25 cellular contexts compared by ENCODE assay signal in the genomic region with DNA sequence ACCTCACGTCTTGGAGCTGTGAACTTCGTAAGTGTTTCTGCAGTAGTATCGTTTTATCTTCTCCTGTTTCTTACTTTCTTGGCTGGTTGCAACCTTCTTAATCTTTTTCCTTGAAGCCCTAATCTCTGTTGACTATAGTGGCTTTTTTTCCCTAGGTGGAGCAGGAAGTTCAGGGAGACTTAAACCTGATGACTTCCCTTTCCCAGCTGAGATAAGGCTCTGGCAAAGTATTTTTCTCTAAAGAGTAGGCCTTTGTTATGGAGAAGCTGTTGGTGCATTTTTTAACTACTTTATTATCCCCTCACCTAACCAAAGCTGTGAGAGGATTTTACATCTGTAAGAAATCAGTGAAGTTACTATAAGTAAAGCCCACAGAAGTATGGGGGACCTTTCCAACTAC.
"Had no signal": no experiment of that assay in that cellular context is flagged by ENCODE, and none has a peak within 500 bp of the region (broad histone marks: within the 10 kb centered on the region; RNA-seq: fewer than 3 reads in every experiment).

No MANE protein-coding gene starts in this region.

- H3K4me1 ChIP-seq: gastroesophageal sphincter, lower lobe of right lung, prostate gland, spleen, testis, uterus had no signal

- H3K36me3 ChIP-seq: gastroesophageal sphincter, lower lobe of right lung, neutrophil, ovary, prostate gland, spleen, uterus had no signal

- H3K9me3 ChIP-seq: neutrophil, ovary, prostate gland, testis, uterus had no signal

- H3K27ac ChIP-seq: gastroesophageal sphincter, lower lobe of right lung, neutrophil, ovary, prostate gland, spleen, testis, uterus had no signal

- H3K27me3 ChIP-seq: gastroesophageal sphincter, neutrophil, ovary, spleen, testis, uterus had no signal

- ATAC-seq: activated naive CD8-positive, alpha-beta T cell treated with anti-CD3 and anti-CD28 coated beads, Interleukin-2, amount 50 U/mL, for 24 hours; gastroesophageal sphincter; lower lobe of right lung; natural killer cell had no signal

- H3K4me3 ChIP-seq: gastroesophageal sphincter, lower lobe of right lung, ovary, prostate gland, spleen, testis, uterus had no signal

- DNase-seq: activated CD4-positive, alpha-beta T cell treated with anti-CD3 and anti-CD28 coated beads for 4 hours; activated CD4-positive, alpha-beta T cell treated with anti-CD3 and anti-CD28 coated beads, Interleukin-2, amount 50 U/mL, for 48 hours; activated CD4-positive, CD25-positive, alpha-beta regulatory T cell; activated effector memory CD4-positive, alpha-beta T cell treated with anti-CD3 and anti-CD28 coated beads, Interleukin-2, amount 50 U/mL, for 16 hours; activated naive CD4-positive, alpha-beta T cell treated with anti-CD3 and anti-CD28 coated beads, Interleukin-2, amount 10 ng/mL, durations not matched to agents 7 days and 5 days; activated naive CD8-positive, alpha-beta T cell treated with anti-CD3 and anti-CD28 coated beads, Interleukin-2, amount 50 U/mL, for 24 hours; cerebellar nuclear complex; cortex of kidney; endodermal cell; head of caudate nucleus; hypothalamus; kidney glomerular epithelial cell; lower lobe of right lung; natural killer cell; ovary; spleen; stimulated activated CD4-positive, alpha-beta T cell treated with anti-CD3 and anti-CD28 coated beads, Interleukin-4, amount 100 ng/mL, for 1 hour; stimulated activated naive CD4-positive, alpha-beta T cell; T-helper 9 cell; testis; trophoblast cell; uterus had no signal
